18 cellular contexts compared by ENCODE assay signal in the genomic region with DNA sequence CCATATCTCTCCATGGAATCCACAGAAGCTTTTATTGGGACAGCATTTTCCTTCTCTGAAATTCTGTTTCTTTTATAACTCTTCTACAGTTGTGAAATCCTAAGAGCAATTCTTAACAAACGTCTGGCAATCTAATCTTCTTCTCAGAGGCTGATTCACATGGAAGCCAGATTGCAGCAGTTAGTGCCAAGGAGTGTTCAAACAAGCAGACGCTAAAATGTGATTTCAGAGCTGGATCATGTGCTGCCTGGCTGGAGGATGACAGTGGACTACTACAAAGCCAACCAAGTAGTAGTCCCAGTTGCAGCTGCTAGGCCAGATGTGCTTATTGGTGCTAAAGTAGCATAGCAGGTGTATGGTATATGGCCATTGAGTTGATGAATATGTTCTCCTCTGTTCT. TPM values are rescaled to one million over a fixed set of nuclear protein-coding genes. Genes with fewer than 3 reads are reported as not detected.
A peak's percentile ranks its signal among the peaks of the same experiment; 100 is the strongest.
DNase-seq lines count a peak whose midpoint lies in the region; ATAC-seq, FAIRE-seq and TF ChIP-seq lines count a peak whose summit lies in the region.
"Had no signal": no experiment of that assay in that cellular context is flagged by ENCODE, and none has a peak within 500 bp of the region (broad histone marks: within the 10 kb centered on the region; RNA-seq: fewer than 3 reads in every experiment).

No MANE protein-coding gene starts in this region.

- H3K36me3 ChIP-seq in endothelial cell of umbilical vein (ENCODE audit: control insufficient read depth in 2 of 2, extremely low read depth in 1 of 2, insufficient read depth in 2 of 2, low read length in 2 of 2), result no peaks in the 10 kb centered on the region
- H3K36me3 ChIP-seq in tibial artery, result no peaks in the 10 kb centered on the region
- no peaks in the 10 kb centered on the region for H3K36me3 ChIP-seq in vagina

- no peaks in the 10 kb centered on the region for H4K20me1 ChIP-seq in endothelial cell of umbilical vein (replicated peaks; ENCODE audit: control insufficient read depth, extremely low read depth, insufficient read depth, low read length)

- TF ChIP-seq CTCF in HFFc6 (IDR thresholded peaks at IDR 0.05), result no peak
- TF ChIP-seq CTCF in endothelial cell of umbilical vein (IDR thresholded peaks at IDR 0.05; ENCODE audit: extremely low read depth in 1 of 2, insufficient read depth in 1 of 2, low read depth in 1 of 2, low read length in 2 of 2), result no peak
- TF ChIP-seq CTCF in lower leg skin (IDR thresholded peaks at IDR 0.05), result no peak
- no peak for TF ChIP-seq CTCF in tibial artery (IDR thresholded peaks at IDR 0.05)
- no peak for TF ChIP-seq CTCF in vagina (IDR thresholded peaks at IDR 0.05)

- no TSS peak for BruUV-seq in endothelial cell of umbilical vein (replicated peaks; lab: Mats Ljungman, UMichigan)

- H3K79me2 ChIP-seq in endothelial cell of umbilical vein (ENCODE audit: control insufficient read depth, insufficient read depth, low read length), result no peaks in the 10 kb centered on the region

- CTCF ChIA-PET in endothelial cell of umbilical vein (lab: Charles Lee), result interaction anchor here (1.5 kb wide), 2 partner anchors 572 to 573 kb away, joined by 4 to 10 read pairs; no protein-coding TSS in a partner anchor

- ATAC-seq in activated naive CD8-positive, alpha-beta T cell treated with anti-CD3 and anti-CD28 coated beads, Interleukin-2, amount 50 U/mL, for 24 hours, result no peak
- ATAC-seq: stimulated activated naive B cell treated with anti-CD40 and anti-IgM and Interleukin-4, amounts not matched to agents 10 μg/mL and 1 μg/mL and 100 μg/mL, for 72 hours had no signal

- H3K27me3 ChIP-seq in endothelial cell of umbilical vein (ENCODE audit: control insufficient read depth in 2 of 2, insufficient read depth in 2 of 2, low read length in 2 of 2), result no peaks in the 10 kb centered on the region
- no peaks in the 10 kb centered on the region for H3K27me3 ChIP-seq in tibial artery
- H3K27me3 ChIP-seq in vagina, result no peaks in the 10 kb centered on the region

- H3K9ac ChIP-seq in endothelial cell of umbilical vein (replicated peaks; ENCODE audit: extremely low read depth, insufficient read depth, low read length), result no peak overlapping the region

- H3K4me3 ChIP-seq in endothelial cell of umbilical vein (replicated peaks in 1 of 3; ENCODE audit: insufficient read depth in 1 of 3, low read depth in 1 of 3, low read length in 3 of 3), result no peak overlapping the region
- H3K4me3 ChIP-seq in lower leg skin (ENCODE audit: low read depth, poor library complexity, severe bottlenecking), result no peak overlapping the region
- no peak overlapping the region for H3K4me3 ChIP-seq in tibial artery
- H3K4me3 ChIP-seq in vagina, result no peak overlapping the region

- DNase-seq in HFFc6, result peak; percentile 41
- no peak for DNase-seq in endothelial cell of umbilical vein (ENCODE audit: low read depth, low spot score)
- DNase-seq in lower leg skin (ENCODE audit: low spot score in 2 of 2), result peak; percentile 77 to 91
- peak; percentile 72 for DNase-seq in tibial artery
- no peak for DNase-seq in activated naive CD8-positive, alpha-beta T cell treated with anti-CD3 and anti-CD28 coated beads, Interleukin-2, amount 50 U/mL, for 24 hours
- no peak for DNase-seq in vagina (ENCODE audit: extremely low spot score in 2 of 2)
- no peak for DNase-seq in NCI-H1436 (lab: John Stamatoyannopoulos, UW)
- no peak for DNase-seq in activated CD8-positive, alpha-beta memory T cell treated with anti-CD3 and anti-CD28 coated beads for 24 hours
- DNase-seq: activated CD4-positive, alpha-beta T cell treated with anti-CD3 and anti-CD28 coated beads for 48 hours; NCI-H1048; NCI-H69; RPMI8226; stimulated activated CD4-positive, alpha-beta T cell treated with anti-CD3 and anti-CD28 coated beads, Interleukin-4, amount 100 ng/mL, for 24 hours; stimulated activated naive B cell treated with anti-CD40 and anti-IgM and Interleukin-4, amounts not matched to agents 10 μg/mL and 1 μg/mL and 100 μg/mL, for 72 hours had no signal

- H3K9me1 ChIP-seq in endothelial cell of umbilical vein (replicated peaks; ENCODE audit: control insufficient read depth, extremely low read depth, insufficient read depth, low read length), result no peaks in the 10 kb centered on the region

- intact Hi-C loops in endothelial cell of umbilical vein (cut with micrococcal nuclease), result loop anchor here (5.0 to 10.0 kb wide), 5 partner anchors 373 to 1093 kb away; a partner anchor contains a TSS
- intact Hi-C loops in lower leg skin (cut with DNase I; ENCODE audit: low total_unique reads), result no loop called here
- intact Hi-C loops in tibial artery (cut with DNase I; ENCODE audit: low total_unique reads), result loop anchor here (10.0 kb wide), 1 partner anchor 73 kb away; a partner anchor contains a TSS
- intact Hi-C loops in vagina (cut with DNase I), result no loop called here

- no peaks in the 10 kb centered on the region for H3K36me3 Mint-ChIP-seq in HFFc6 (ENCODE audit: low read depth)
- no peaks in the 10 kb centered on the region for H3K36me3 Mint-ChIP-seq in activated naive CD8-positive, alpha-beta T cell treated with anti-CD3 and anti-CD28 coated beads, Interleukin-2, amount 50 U/mL, for 24 hours (ENCODE audit: low read depth)
- H3K36me3 Mint-ChIP-seq: stimulated activated naive B cell treated with anti-CD40 and anti-IgM and Interleukin-4, amounts not matched to agents 10 μg/mL and 1 μg/mL and 100 μg/mL, for 72 hours had no signal

- no peaks in the 10 kb centered on the region for H3K27me3 Mint-ChIP-seq in HFFc6 (ENCODE audit: insufficient read depth)
- H3K27me3 Mint-ChIP-seq in activated naive CD8-positive, alpha-beta T cell treated with anti-CD3 and anti-CD28 coated beads, Interleukin-2, amount 50 U/mL, for 24 hours, result no peaks in the 10 kb centered on the region
- H3K27me3 Mint-ChIP-seq: progenitor cell of endocrine pancreas had no signal

- peaks cover 30% of the 10 kb centered on the region for H3K4me1 Mint-ChIP-seq in HFFc6 (ENCODE audit: low read depth)
- no peaks in the 10 kb centered on the region for H3K4me1 Mint-ChIP-seq in activated naive CD8-positive, alpha-beta T cell treated with anti-CD3 and anti-CD28 coated beads, Interleukin-2, amount 50 U/mL, for 24 hours
- H3K4me1 Mint-ChIP-seq: stimulated activated naive B cell treated with anti-CD40 and anti-IgM and Interleukin-4, amounts not matched to agents 10 μg/mL and 1 μg/mL and 100 μg/mL, for 72 hours had no signal

- H3K9me3 ChIP-seq in endothelial cell of umbilical vein (replicated peaks; ENCODE audit: control insufficient read depth, insufficient read depth, low read length) (no peaks in the 10 kb centered on the region), tibial artery (no peaks in the 10 kb centered on the region), vagina (no peaks in the 10 kb centered on the region)

- POLR2A ChIA-PET in endothelial cell of umbilical vein (lab: Charles Lee), result no interaction called here

- H3K27ac Mint-ChIP-seq in HFFc6, result no peak overlapping the region
- H3K27ac Mint-ChIP-seq in activated naive CD8-positive, alpha-beta T cell treated with anti-CD3 and anti-CD28 coated beads, Interleukin-2, amount 50 U/mL, for 24 hours, result no peak overlapping the region
- H3K27ac Mint-ChIP-seq: progenitor cell of endocrine pancreas; stimulated activated naive B cell treated with anti-CD40 and anti-IgM and Interleukin-4, amounts not matched to agents 10 μg/mL and 1 μg/mL and 100 μg/mL, for 72 hours had no signal

- TF ChIP-seq POLR2A in endothelial cell of umbilical vein (IDR thresholded peaks at IDR 0.05; ENCODE audit: low read depth, low read length), result no peak
- TF ChIP-seq POLR2A in lower leg skin (IDR thresholded peaks at IDR 0.05), result no peak
- TF ChIP-seq POLR2A in vagina (IDR thresholded peaks at IDR 0.05), result no peak

- FAIRE-seq in endothelial cell of umbilical vein (lab: Jason Lieb, UNC), result peak; percentile 28
- FAIRE-seq: endometrium had no signal

- 25 to 33% methylated on average over 2 of the region's 2 CpGs for WGBS in lower leg skin, 2 donors

- no peaks in the 10 kb centered on the region for H3K9me3 Mint-ChIP-seq in HFFc6
- peaks cover 4% of the 10 kb centered on the region for H3K9me3 Mint-ChIP-seq in activated naive CD8-positive, alpha-beta T cell treated with anti-CD3 and anti-CD28 coated beads, Interleukin-2, amount 50 U/mL, for 24 hours
- H3K9me3 Mint-ChIP-seq: stimulated activated naive B cell treated with anti-CD40 and anti-IgM and Interleukin-4, amounts not matched to agents 10 μg/mL and 1 μg/mL and 100 μg/mL, for 72 hours had no signal

- dilution Hi-C loops in endothelial cell of umbilical vein (cut with MboI; ENCODE audit: extremely low pct_ligation_motif_present, low sequenced_read_pairs), result no loop called here

- H3K27ac ChIP-seq in endothelial cell of umbilical vein (ENCODE audit: insufficient read depth, low read depth, low read length) (no peak overlapping the region), tibial artery (peak overlapping the region in 1 of 2 donors; percentile 39), vagina (no peak overlapping the region)

- no peaks in the 10 kb centered on the region for H3K4me1 ChIP-seq in endothelial cell of umbilical vein (ENCODE audit: control insufficient read depth, extremely low read depth, insufficient read depth, low read length)
- H3K4me1 ChIP-seq in tibial artery, result peaks cover 0 to 3% (median 0%) of the 10 kb centered on the region in 4 donors
- H3K4me1 ChIP-seq in vagina, result no peaks in the 10 kb centered on the region

- no peak overlapping the region for H3K4me3 Mint-ChIP-seq in HFFc6
- H3K4me3 Mint-ChIP-seq in activated naive CD8-positive, alpha-beta T cell treated with anti-CD3 and anti-CD28 coated beads, Interleukin-2, amount 50 U/mL, for 24 hours, result no peak overlapping the region
- H3K4me3 Mint-ChIP-seq: stimulated activated naive B cell treated with anti-CD40 and anti-IgM and Interleukin-4, amounts not matched to agents 10 μg/mL and 1 μg/mL and 100 μg/mL, for 72 hours had no signal

- H3K4me2 ChIP-seq in endothelial cell of umbilical vein (ENCODE audit: insufficient read depth, low read length), result no peak overlapping the region

- no peak overlapping the region for H2AFZ ChIP-seq in endothelial cell of umbilical vein (ENCODE audit: low read depth, low read length)

TF ChIP-seq in endothelial cell of umbilical vein, 7 proteins besides CTCF, POLR2A, EP300 and RAD21:
- TF ChIP-seq MYC (IDR thresholded peaks at IDR 0.05; ENCODE audit: low read depth, low read length) (no peak), EZH2 (IDR thresholded peaks at IDR 0.05; ENCODE audit: borderline replicate concordance, low read depth, low read length, severe bottlenecking) (no peak)

RNA-seq across cellular contexts. Expression of a gene that starts 27.7 kb away (rescaled TPM):
- total RNA-seq in HFFc6 (2021; fragmentation: NEBNext Ultra II Directional; extraction: Animal tissue kit (Norgen Biotek cat#: 25700)), result 10 to 100 TPM in 1 of 6 experiments, 1 to 10 TPM in 5; 4.7 to 11.7 (median 6.0) TPM
- total RNA-seq in endothelial cell of umbilical vein, result 5.7 and 6.2 TPM in 2 replicates
- polyA plus RNA-seq in endothelial cell of umbilical vein, result 3.6 and 3.8 TPM in 2 replicates
- 3.6 and 4.1 TPM in 2 replicates for polyA plus RNA-seq in endothelial cell of umbilical vein (2011; cell fraction: cytosol; rRNA removed)
- 4.7 and 5.0 TPM in 2 replicates for polyA plus RNA-seq in endothelial cell of umbilical vein (2011; cell fraction: nucleus; rRNA removed)
- polyA plus RNA-seq in endothelial cell of umbilical vein (2012), result 2.0 and 4.2 TPM in 2 replicates
- 4.7 and 5.2 TPM in 2 replicates for polyA minus RNA-seq in endothelial cell of umbilical vein
- polyA minus RNA-seq in endothelial cell of umbilical vein (2011; cell fraction: cytosol; rRNA and poly(A)+ RNA removed), result not detected
- 5.2 and 10.1 TPM in 2 replicates for polyA minus RNA-seq in endothelial cell of umbilical vein (2011; cell fraction: nucleus; rRNA and poly(A)+ RNA removed)
- total RNA-seq in lower leg skin, result 1 to 10 TPM; 1.3 to 2.2 (median 1.9) TPM
- total RNA-seq in vagina, result 2.9 TPM
- total RNA-seq: mononuclear cell; T-helper 2 cell treated with Interferon-gamma antibody and Interleukin-4, amounts not matched to agents 100 ng/mL and 5 ng/mL, for 36 hours had no signal

Comparison
In these comparisons a context has a peak if more than half of its experiments do, and no peak if none do; other contexts are left out.
1. DNase-seq: peak in HFFc6 (single experiment), lower leg skin (2 of 2) and tibial artery (2 of 2); none in endothelial cell of umbilical vein (single experiment), activated naive CD8-positive, alpha-beta T cell treated with anti-CD3 and anti-CD28 coated beads, Interleukin-2, amount 50 U/mL, for 24 hours (single experiment), vagina (0 of 2), NCI-H1436 (single experiment) and activated CD8-positive, alpha-beta memory T cell treated with anti-CD3 and anti-CD28 coated beads for 24 hours (single experiment).
2. intact Hi-C loops: an anchor here in endothelial cell of umbilical vein (5.0 to 10.0 kb wide) and tibial artery (10.0 kb wide); none called in lower leg skin and vagina.